In genomic region chr5:135330798-135331096, GRCh38 we compare ENCODE assay signal across 21 cellular contexts.
"Had no signal": no experiment of that assay in that cellular context is flagged by ENCODE, and none has a peak within 500 bp of the region (broad histone marks: within the 10 kb centered on the region; RNA-seq: fewer than 3 reads in every experiment).

No MANE protein-coding gene starts in this region.

- H3K36me3 ChIP-seq: neural progenitor cell, ovary had no signal

- H3K9me3 ChIP-seq: ovary, suprapubic skin, thyroid gland had no signal

- ATAC-seq: effector memory CD8-positive, alpha-beta T cell; left colon; natural killer cell; right cardiac atrium had no signal

- FAIRE-seq: colon, small intestine, urothelium cell line had no signal

- H3K9me3 Mint-ChIP-seq: dendritic cell treated with granulocyte-macrophage colony-stimulating factor and Interleukin-4, amounts not matched to agents 40 ng/mL and 50 ng/mL, for 4 days; effector memory CD8-positive, alpha-beta T cell; natural killer cell; neural progenitor cell; type B pancreatic cell had no signal

- H3K27ac Mint-ChIP-seq: dendritic cell treated with granulocyte-macrophage colony-stimulating factor and Interleukin-4, amounts not matched to agents 40 ng/mL and 50 ng/mL, for 4 days; effector memory CD8-positive, alpha-beta T cell; natural killer cell; neural progenitor cell had no signal

- H2AFZ ChIP-seq: neural progenitor cell had no signal

- H3K4me1 Mint-ChIP-seq: natural killer cell had no signal

- H3K4me2 ChIP-seq: neural progenitor cell had no signal

- H3K36me3 Mint-ChIP-seq: natural killer cell had no signal

- H3K4me1 ChIP-seq: neural progenitor cell had no signal

- H3K4me3 ChIP-seq: neural progenitor cell, ovary, suprapubic skin, thyroid gland had no signal

- H3K27ac ChIP-seq: epithelial cell of prostate, neural progenitor cell, ovary, suprapubic skin, thyroid gland had no signal

- DNase-seq: effector memory CD8-positive, alpha-beta T cell; foreskin melanocyte; head of caudate nucleus; hippocampal formation; left colon; mammary epithelial cell; natural killer cell; nucleus accumbens; ovary; small intestine; stimulated activated CD4-positive, alpha-beta T cell treated with anti-CD3 and anti-CD28 coated beads, Interleukin-12 subunit alpha, Interleukin-12 subunit beta, amount 100 ng/mL, for 4 hours; stimulated activated naive CD4-positive, alpha-beta T cell treated with Interleukin-2 at 50 U/mL for 16 hours; thyroid gland had no signal

- H3K4me3 Mint-ChIP-seq: dendritic cell treated with granulocyte-macrophage colony-stimulating factor and Interleukin-4, amounts not matched to agents 40 ng/mL and 50 ng/mL, for 4 days; effector memory CD8-positive, alpha-beta T cell; natural killer cell; neural progenitor cell had no signal

- H3K27me3 ChIP-seq: neural progenitor cell, ovary, suprapubic skin, thyroid gland had no signal

- H3K9ac ChIP-seq: neural progenitor cell had no signal
